27 cellular contexts compared by ENCODE assay signal in genomic region chr12:126726481-126727217, GRCh38.
DNase-seq lines count a peak whose midpoint lies in the region; ATAC-seq lines count a peak whose summit lies in the region.
"Had no signal": no experiment of that assay in that cellular context is flagged by ENCODE, and none has a peak within 500 bp of the region (broad histone marks: within the 10 kb centered on the region; RNA-seq: fewer than 3 reads in every experiment).

No MANE protein-coding gene starts in this region.

- no peaks in the 10 kb centered on the region for H3K9me3 ChIP-seq in ectodermal cell (ENCODE audit: control insufficient read depth, low read length)
- H3K9me3 ChIP-seq: heart right ventricle, psoas muscle had no signal

- no peak for ATAC-seq in activated naive CD8-positive, alpha-beta T cell treated with anti-CD3 and anti-CD28 coated beads, Interleukin-2, amount 50 U/mL, for 24 hours
- ATAC-seq in stimulated activated effector memory CD8-positive, alpha-beta T cell treated with anti-CD3 and anti-CD28 coated beads, Interleukin-12 subunit alpha, Interleukin-12 subunit beta, amount 100 ng/mL, for 72 hours = peak; percentile 39
- ATAC-seq: CD8-positive, alpha-beta T cell; heart right ventricle; psoas muscle had no signal

- H3K4me1 Mint-ChIP-seq in activated naive CD8-positive, alpha-beta T cell treated with anti-CD3 and anti-CD28 coated beads for 36 hours = no peaks in the 10 kb centered on the region
- H3K4me1 Mint-ChIP-seq in activated naive CD8-positive, alpha-beta T cell treated with anti-CD3 and anti-CD28 coated beads, Interleukin-2, amount 50 U/mL, for 24 hours = no peaks in the 10 kb centered on the region
- peaks cover 11% of the 10 kb centered on the region for H3K4me1 Mint-ChIP-seq in stimulated activated effector memory CD8-positive, alpha-beta T cell treated with anti-CD3 and anti-CD28 coated beads, Interleukin-12 subunit alpha, Interleukin-12 subunit beta, amount 100 ng/mL, for 72 hours

- H3K36me3 ChIP-seq in ectodermal cell (ENCODE audit: control insufficient read depth, insufficient read depth, low read length) = no peaks in the 10 kb centered on the region
- H3K36me3 ChIP-seq: heart right ventricle, SJSA1 had no signal

- peaks cover 47% of the 10 kb centered on the region for H3K27me3 Mint-ChIP-seq in activated naive CD8-positive, alpha-beta T cell treated with anti-CD3 and anti-CD28 coated beads for 36 hours
- H3K27me3 Mint-ChIP-seq in activated naive CD8-positive, alpha-beta T cell treated with anti-CD3 and anti-CD28 coated beads, Interleukin-2, amount 50 U/mL, for 24 hours = peaks cover 30% of the 10 kb centered on the region

- H3K4me3 ChIP-seq in ectodermal cell (ENCODE audit: insufficient read depth, low read depth, low read length) = peak overlapping the region; percentile 30
- H3K4me3 ChIP-seq: heart right ventricle, psoas muscle, SJSA1 had no signal

- H3K27ac Mint-ChIP-seq in activated naive CD8-positive, alpha-beta T cell treated with anti-CD3 and anti-CD28 coated beads for 36 hours = no peak overlapping the region
- H3K27ac Mint-ChIP-seq in activated naive CD8-positive, alpha-beta T cell treated with anti-CD3 and anti-CD28 coated beads, Interleukin-2, amount 50 U/mL, for 24 hours = no peak overlapping the region
- H3K27ac Mint-ChIP-seq in stimulated activated effector memory CD8-positive, alpha-beta T cell treated with anti-CD3 and anti-CD28 coated beads, Interleukin-12 subunit alpha, Interleukin-12 subunit beta, amount 100 ng/mL, for 72 hours = peak overlapping the region; percentile 70
- H3K27ac Mint-ChIP-seq: activated naive CD4-positive, alpha-beta T cell treated with anti-CD3 and anti-CD28 coated beads for 36 hours; CD8-positive, alpha-beta T cell; type B pancreatic cell had no signal

- H3K4me1 ChIP-seq in ectodermal cell (ENCODE audit: control insufficient read depth, insufficient read depth, low read length) = peaks cover 8% of the 10 kb centered on the region
- H3K4me1 ChIP-seq: heart right ventricle, psoas muscle, SJSA1 had no signal

- H3K27me3 ChIP-seq in ectodermal cell (ENCODE audit: control insufficient read depth, insufficient read depth, low read length, poor library complexity, severe bottlenecking) = peaks cover 49% of the 10 kb centered on the region
- H3K27me3 ChIP-seq: SJSA1 had no signal

- H3K4me3 Mint-ChIP-seq in activated naive CD8-positive, alpha-beta T cell treated with anti-CD3 and anti-CD28 coated beads for 36 hours = no peak overlapping the region
- no peak overlapping the region for H3K4me3 Mint-ChIP-seq in activated naive CD8-positive, alpha-beta T cell treated with anti-CD3 and anti-CD28 coated beads, Interleukin-2, amount 50 U/mL, for 24 hours
- peak overlapping the region; percentile 50 for H3K4me3 Mint-ChIP-seq in stimulated activated effector memory CD8-positive, alpha-beta T cell treated with anti-CD3 and anti-CD28 coated beads, Interleukin-12 subunit alpha, Interleukin-12 subunit beta, amount 100 ng/mL, for 72 hours
- H3K4me3 Mint-ChIP-seq: activated naive CD4-positive, alpha-beta T cell treated with anti-CD3 and anti-CD28 coated beads for 36 hours; CD8-positive, alpha-beta T cell; T-helper 1 cell treated with Interleukin-12 subunit alpha and Interleukin-12 subunit beta and Interleukin-4 antibody, amounts not matched to agents 30 μg/mL and 1 μg/mL, for 36 hours; type B pancreatic cell had no signal

- H3K27ac ChIP-seq in ectodermal cell (ENCODE audit: insufficient read depth, low read depth, low read length, poor library complexity, severe bottlenecking) = no peak overlapping the region
- H3K27ac ChIP-seq: heart right ventricle, psoas muscle, SJSA1 had no signal

- peak; percentile 0 for DNase-seq in activated naive CD8-positive, alpha-beta T cell treated with anti-CD3 and anti-CD28 coated beads for 36 hours
- DNase-seq in activated naive CD8-positive, alpha-beta T cell treated with anti-CD3 and anti-CD28 coated beads, Interleukin-2, amount 50 U/mL, for 24 hours = no peak
- DNase-seq in iPS-NIHi7 (ENCODE audit: extremely low spot score) = peak; percentile 38
- DNase-seq in stimulated activated effector memory CD8-positive, alpha-beta T cell treated with anti-CD3 and anti-CD28 coated beads, Interleukin-12 subunit alpha, Interleukin-12 subunit beta, amount 100 ng/mL, for 72 hours (ENCODE audit: low spot score in 2 of 2) = no peak
- no peak for DNase-seq in hippocampal formation (lab: John Stamatoyannopoulos, UW)
- no peak for DNase-seq in HCEC 1CT
- no peak for DNase-seq in NCI-H2029 (lab: John Stamatoyannopoulos, UW)
- DNase-seq: 8988T; activated CD4-positive, alpha-beta T cell treated with anti-CD3 and anti-CD28 coated beads for 48 hours; activated naive CD4-positive, alpha-beta T cell treated with anti-CD3 and anti-CD28 coated beads for 36 hours; activated T-cell treated with anti-CD3 and anti-CD28 coated beads, Interleukin-2, amount 50 U/mL, for 48 hours; AML-193; CD8-positive, alpha-beta T cell; central memory CD4-positive, alpha-beta T cell; dermis blood vessel endothelial cell; DMS79; foreskin fibroblast; heart right ventricle; Karpas-422; MV-4-11; NCI-H524 treated with DMSO at 0.1 percent for 48 hours; nucleus accumbens; psoas muscle had no signal

- no peaks in the 10 kb centered on the region for H3K36me3 Mint-ChIP-seq in activated naive CD8-positive, alpha-beta T cell treated with anti-CD3 and anti-CD28 coated beads for 36 hours
- no peaks in the 10 kb centered on the region for H3K36me3 Mint-ChIP-seq in activated naive CD8-positive, alpha-beta T cell treated with anti-CD3 and anti-CD28 coated beads, Interleukin-2, amount 50 U/mL, for 24 hours (ENCODE audit: low read depth)
- no peaks in the 10 kb centered on the region for H3K36me3 Mint-ChIP-seq in stimulated activated effector memory CD8-positive, alpha-beta T cell treated with anti-CD3 and anti-CD28 coated beads, Interleukin-12 subunit alpha, Interleukin-12 subunit beta, amount 100 ng/mL, for 72 hours
- H3K36me3 Mint-ChIP-seq: CD8-positive, alpha-beta T cell; type B pancreatic cell had no signal

- H3K9me3 Mint-ChIP-seq in activated naive CD8-positive, alpha-beta T cell treated with anti-CD3 and anti-CD28 coated beads for 36 hours = no peaks in the 10 kb centered on the region
- H3K9me3 Mint-ChIP-seq in activated naive CD8-positive, alpha-beta T cell treated with anti-CD3 and anti-CD28 coated beads, Interleukin-2, amount 50 U/mL, for 24 hours = peaks cover 4% of the 10 kb centered on the region
- peaks cover 4% of the 10 kb centered on the region for H3K9me3 Mint-ChIP-seq in stimulated activated effector memory CD8-positive, alpha-beta T cell treated with anti-CD3 and anti-CD28 coated beads, Interleukin-12 subunit alpha, Interleukin-12 subunit beta, amount 100 ng/mL, for 72 hours
- H3K9me3 Mint-ChIP-seq: CD8-positive, alpha-beta T cell had no signal

- 4 to 5% methylated on average over 69 of the region's 69 CpGs for WGBS in ectodermal cell, 2 experiments

Comparison
In these comparisons a context has a peak if more than half of its experiments do, and no peak if none do; other contexts are left out.
1. DNase-seq: peak in activated naive CD8-positive, alpha-beta T cell treated with anti-CD3 and anti-CD28 coated beads for 36 hours (single experiment) and iPS-NIHi7 (single experiment); none in activated naive CD8-positive, alpha-beta T cell treated with anti-CD3 and anti-CD28 coated beads, Interleukin-2, amount 50 U/mL, for 24 hours (single experiment), stimulated activated effector memory CD8-positive, alpha-beta T cell treated with anti-CD3 and anti-CD28 coated beads, Interleukin-12 subunit alpha, Interleukin-12 subunit beta, amount 100 ng/mL, for 72 hours (0 of 2), hippocampal formation (0 of 2), HCEC 1CT (single experiment) and NCI-H2029 (single experiment).